ENCODE assay signal across 28 cellular contexts in the genomic region with DNA sequence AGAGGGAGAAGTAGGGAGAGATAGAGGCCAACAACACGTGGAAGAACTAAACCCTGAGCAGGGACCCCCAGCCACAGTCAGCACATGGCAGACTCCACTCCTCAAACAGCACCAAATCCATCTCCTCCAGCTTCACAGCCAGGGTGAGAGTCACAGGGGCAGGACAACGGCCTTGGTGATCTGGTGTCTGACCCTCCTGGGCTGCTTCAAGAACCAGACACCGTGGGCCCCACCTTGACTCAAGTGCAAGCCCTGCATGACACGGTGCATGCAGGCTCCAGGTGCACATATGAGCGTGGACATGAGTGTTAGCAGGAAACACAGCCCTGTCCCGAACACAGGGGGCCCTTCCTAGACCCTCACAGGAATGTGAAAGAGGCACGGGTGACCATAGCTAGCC. TPM values are rescaled to one million over a fixed set of nuclear protein-coding genes. Genes with fewer than 3 reads are reported as not detected.
DNase-seq lines count a peak whose midpoint lies in the region; ATAC-seq, FAIRE-seq and TF ChIP-seq lines count a peak whose summit lies in the region.
"Had no signal": no experiment of that assay in that cellular context is flagged by ENCODE, and none has a peak within 500 bp of the region (broad histone marks: within the 10 kb centered on the region; RNA-seq: fewer than 3 reads in every experiment).

No MANE protein-coding gene starts in this region.

- intact Hi-C loops in sciatic nerve (cut with DNase I), result no loop called here
- intact Hi-C loops in posterior vena cava (cut with DNase I), result no loop called here

- no peak for FAIRE-seq in GM12892 (lab: Jason Lieb, UNC)
- FAIRE-seq: A549, GM12878, GM19239 had no signal

- DNase-seq in activated CD8-positive, alpha-beta memory T cell treated with anti-CD3 and anti-CD28 coated beads, Interleukin-2, amount 50 U/mL, for 48 hours, result peak; percentile 13
- DNase-seq in activated CD8-positive, alpha-beta memory T cell treated with anti-CD3 and anti-CD28 coated beads, Interleukin-2, amount 50 U/mL, for 4 hours, result no peak
- DNase-seq in islet precursor cell (peak; percentile 25), sciatic nerve (ENCODE audit: low spot score) (peak; percentile 18), GM12892 (ENCODE audit: insufficient read length) (no peak), posterior vena cava (ENCODE audit: low spot score) (no peak)
- no peak for DNase-seq in activated CD4-positive, CD25-positive, alpha-beta regulatory T cell (lab: John Stamatoyannopoulos, UW)
- DNase-seq: BE2C; C1 segment of cervical spinal cord; CD4-positive, alpha-beta memory T cell; CD4-positive, CD25-positive, alpha-beta regulatory T cell; CD8-positive, alpha-beta memory T cell; COR-L47; DMS 273 treated with DMSO at 0.1 percent for 48 hours; DMS153; DMS53; DMS79; DND-41; EL; GDM1 had no signal

- ATAC-seq in sciatic nerve, result no peak
- ATAC-seq: A549, GM12878 had no signal

- no peak for TF ChIP-seq POLR2A in GM12892 (IDR thresholded peaks at IDR 0.05; ENCODE audit: low read depth, low read length)

RNA-seq across cellular contexts. Expression of gene S100A7, which starts 21.9 kb away (rescaled TPM):
- total RNA-seq in sciatic nerve (0.85 TPM), posterior vena cava (not detected)
- not detected for polyA plus RNA-seq in GM12892 (2012; ENCODE audit: missing spikeins)
- total RNA-seq: A172; CD4-positive, alpha-beta memory T cell; CD4-positive, CD25-positive, alpha-beta regulatory T cell; CD8-positive, alpha-beta memory T cell; Daoy; G401; GM12878 had no signal
- polyA plus RNA-seq: A549; AG04450; CD14-positive monocyte; CD4-positive, alpha-beta memory T cell; CD4-positive, CD25-positive, alpha-beta regulatory T cell; CD8-positive, alpha-beta memory T cell; GM12878 had no signal

RNA-seq across cellular contexts. Expression of gene S100A7A, which starts 22.3 kb away (rescaled TPM):
- not detected for total RNA-seq in sciatic nerve
- polyA plus RNA-seq in GM12892 (2012; ENCODE audit: missing spikeins), result not detected
- not detected for total RNA-seq in posterior vena cava
- total RNA-seq: A172; CD4-positive, alpha-beta memory T cell; CD4-positive, CD25-positive, alpha-beta regulatory T cell; CD8-positive, alpha-beta memory T cell; Daoy; G401; GM12878 had no signal
- polyA plus RNA-seq: A549; AG04450; CD14-positive monocyte; CD4-positive, alpha-beta memory T cell; CD4-positive, CD25-positive, alpha-beta regulatory T cell; CD8-positive, alpha-beta memory T cell; GM12878 had no signal

RNA-seq across cellular contexts. Expression of gene S100A8, which starts 47.7 kb away (rescaled TPM):
- total RNA-seq in sciatic nerve (192 TPM), posterior vena cava (100 to 1,000 TPM; 123 to 360 TPM)
- polyA plus RNA-seq in GM12892 (2012; ENCODE audit: missing spikeins), result not detected
- total RNA-seq: A172; CD4-positive, CD25-positive, alpha-beta regulatory T cell; CD8-positive, alpha-beta memory T cell; Daoy; G401; GM12878 had no signal
- polyA plus RNA-seq: A549; AG04450; CD8-positive, alpha-beta memory T cell had no signal

Comparison
In these comparisons a context has a peak if more than half of its experiments do, and no peak if none do; other contexts are left out.
1. DNase-seq: peak in activated CD8-positive, alpha-beta memory T cell treated with anti-CD3 and anti-CD28 coated beads, Interleukin-2, amount 50 U/mL, for 48 hours (single experiment), islet precursor cell (single experiment) and sciatic nerve (single experiment); none in activated CD8-positive, alpha-beta memory T cell treated with anti-CD3 and anti-CD28 coated beads, Interleukin-2, amount 50 U/mL, for 4 hours (single experiment), GM12892 (single experiment), activated CD4-positive, CD25-positive, alpha-beta regulatory T cell (0 of 4) and posterior vena cava (single experiment).